In the genomic region with DNA sequence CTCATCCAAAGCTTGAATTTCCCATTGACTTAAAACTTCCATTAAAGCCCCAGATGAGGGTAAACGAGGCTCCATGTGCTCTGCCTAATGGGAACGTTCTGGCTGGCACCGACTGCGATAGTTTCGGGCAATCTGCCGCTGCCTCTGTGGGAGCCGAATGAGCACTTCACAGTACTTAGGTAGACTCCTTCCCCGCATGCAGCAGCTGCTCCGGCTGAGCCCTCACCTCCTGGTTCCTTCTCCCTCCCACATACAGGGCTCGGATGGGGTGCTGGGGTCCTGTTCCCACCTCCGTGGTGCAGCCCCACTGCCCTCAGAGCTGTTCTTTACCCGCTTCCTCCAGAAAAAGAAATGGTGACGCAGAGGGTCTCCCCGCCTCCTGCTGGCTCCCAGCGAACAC, we compare ENCODE assay signal across 26 cellular contexts.
"Had no signal": no experiment of that assay in that cellular context is flagged by ENCODE, and none has a peak within 500 bp of the region (broad histone marks: within the 10 kb centered on the region; RNA-seq: fewer than 3 reads in every experiment).

No MANE protein-coding gene starts in this region.

- H3K4me3 ChIP-seq: neural progenitor cell, pancreas, psoas muscle, right lobe of liver, skin epidermis, smooth muscle cell, spleen, stomach, thoracic aorta, thyroid gland, tibial nerve, upper lobe of left lung, vagina had no signal

- ATAC-seq: naive thymus-derived CD4-positive, alpha-beta T cell; natural killer cell; pancreas; psoas muscle; right cardiac atrium; right lobe of liver; stimulated activated memory B cell treated with anti-CD40 and anti-IgM and Interleukin-4, amounts not matched to agents 10 μg/mL and 1 μg/mL and 100 μg/mL, for 72 hours had no signal

- H3K36me3 ChIP-seq: neural progenitor cell, neutrophil, pancreas, right lobe of liver, spleen, stomach, thoracic aorta, thyroid gland, tibial nerve, upper lobe of left lung, vagina had no signal

- H3K4me1 ChIP-seq: pancreas, psoas muscle, right lobe of liver, spleen, stomach, thyroid gland, upper lobe of left lung, vagina had no signal

- H3K27ac ChIP-seq: neural progenitor cell, neutrophil, pancreas, psoas muscle, right lobe of liver, skin epidermis, spleen, stomach, thoracic aorta, thyroid gland, tibial nerve, upper lobe of left lung, vagina had no signal

- H3K27me3 ChIP-seq: neural progenitor cell, neutrophil, pancreas, right lobe of liver, thyroid gland, upper lobe of left lung, vagina had no signal

- H3K9me3 ChIP-seq: neutrophil, pancreas, psoas muscle, right lobe of liver, stomach, thoracic aorta, thyroid gland, tibial nerve, upper lobe of left lung, vagina had no signal

- DNase-seq: naive thymus-derived CD4-positive, alpha-beta T cell; natural killer cell; nucleus accumbens; psoas muscle; right cardiac atrium; right lobe of liver; spleen; stimulated activated CD4-positive, alpha-beta T cell treated with anti-CD3 and anti-CD28 coated beads, Interleukin-12 subunit alpha, Interleukin-12 subunit beta, amount 100 ng/mL, for 4 hours; stimulated activated CD4-positive, alpha-beta T cell treated with anti-CD3 and anti-CD28 coated beads, Interleukin-1b, Interleukin-23, amount 100 ng/mL, for 48 hours; stimulated activated CD4-positive, alpha-beta T cell treated with anti-CD3 and anti-CD28 coated beads, Interleukin-4, amount 100 ng/mL, for 1 hour; stimulated activated CD4-positive, alpha-beta T cell treated with anti-CD3 and anti-CD28 coated beads, Interleukin-4, amount 100 ng/mL, for 4 hours; stimulated activated CD8-positive, alpha-beta memory T cell treated with anti-CD3 and anti-CD28 coated beads, Interleukin-4, amount 100 ng/mL, for 48 hours; stimulated activated naive CD4-positive, alpha-beta T cell; stomach; thyroid gland; trophoblast cell; upper lobe of left lung had no signal
